In the genomic region with DNA sequence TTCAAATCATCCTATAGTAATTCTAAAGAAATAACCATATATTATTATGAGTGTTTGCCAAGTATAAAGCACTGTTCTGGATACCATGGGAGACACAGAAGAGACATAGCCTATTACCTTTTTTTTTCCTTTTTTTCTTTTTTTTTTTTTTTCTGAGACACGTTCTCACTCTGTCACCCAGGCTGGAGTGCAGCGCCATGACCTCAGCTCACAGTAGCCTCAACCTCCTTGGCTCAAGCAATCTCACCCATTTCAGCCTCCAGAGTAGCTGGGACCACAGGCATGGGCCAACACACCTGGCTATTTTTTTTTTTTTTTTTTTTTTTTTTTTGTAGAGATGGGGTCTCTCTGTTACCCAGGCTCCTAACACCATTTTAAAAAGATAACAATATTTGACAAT, we compare ENCODE assay signal across 24 cellular contexts. TPM values are rescaled to one million over a fixed set of nuclear protein-coding genes. Genes with fewer than 3 reads are reported as not detected.
DNase-seq lines count a peak whose midpoint lies in the region; ATAC-seq and TF ChIP-seq lines count a peak whose summit lies in the region.
"Had no signal": no experiment of that assay in that cellular context is flagged by ENCODE, and none has a peak within 500 bp of the region (broad histone marks: within the 10 kb centered on the region; RNA-seq: fewer than 3 reads in every experiment).

No MANE protein-coding gene starts in this region.

- H2AFZ ChIP-seq in ACC112 (ENCODE audit: low read length, unreplicated experiment) = no peak overlapping the region

- peak overlapping the region; percentile 1 to 72 (median 44) for H3K27ac Mint-ChIP-seq in CD8-positive, alpha-beta memory T cell
- peak overlapping the region; percentile 12 for H3K27ac Mint-ChIP-seq in activated CD8-positive, alpha-beta T cell treated with anti-CD3 and anti-CD28 coated beads, Interleukin-2, amount 10 ng/mL, durations not matched to agents 7 days and 5 days
- H3K27ac Mint-ChIP-seq in MCF 10A (ENCODE audit: low read depth, unreplicated experiment) = no peak overlapping the region

- H3K4me1 Mint-ChIP-seq in CD8-positive, alpha-beta memory T cell = peaks cover 71 to 87% (median 85%) of the 10 kb centered on the region in 3 donors
- H3K4me1 Mint-ChIP-seq in activated CD8-positive, alpha-beta T cell treated with anti-CD3 and anti-CD28 coated beads, Interleukin-2, amount 10 ng/mL, durations not matched to agents 7 days and 5 days (ENCODE audit: low read depth) = peaks cover 57% of the 10 kb centered on the region
- peaks cover 12% of the 10 kb centered on the region for H3K4me1 Mint-ChIP-seq in MCF 10A (ENCODE audit: insufficient read depth, unreplicated experiment)

- POLR2A ChIA-PET in CD8-positive, alpha-beta memory T cell (lab: Charles Lee) = interaction anchor here (0.7 kb wide), 1 partner anchor 169 kb away, joined by 5 read pairs; no protein-coding TSS in a partner anchor
- POLR2A ChIA-PET in activated CD8-positive, alpha-beta T cell treated with anti-CD3 and anti-CD28 coated beads, Interleukin-2, amount 10 ng/mL, durations not matched to agents 7 days and 5 days (lab: Charles Lee) = interaction anchor here (2.0 kb wide), 1 partner anchor 31 kb away, joined by 12 read pairs; the partner anchor contains the start of gene CBLB
- POLR2A ChIA-PET in MCF 10A (lab: Yijun Ruan, JAX) = interaction anchor here (1.0 kb wide), 1 partner anchor 31 kb away, joined by 3 read pairs; the partner anchor contains the start of gene CBLB

- CTCF ChIA-PET in CD8-positive, alpha-beta memory T cell (lab: Charles Lee) = interaction anchor here (0.7 to 2.3 kb wide), 3 partner anchors 30 to 371 kb away, joined by 3 to 4 read pairs (median 3); no protein-coding TSS in a partner anchor
- CTCF ChIA-PET in activated CD8-positive, alpha-beta T cell treated with anti-CD3 and anti-CD28 coated beads, Interleukin-2, amount 10 ng/mL, durations not matched to agents 7 days and 5 days (lab: Charles Lee) = interaction anchor here (0.8 to 1.8 kb wide), 5 partner anchors 19 to 73 kb away, joined by 3 to 4 read pairs (median 3); no protein-coding TSS in a partner anchor
- CTCF ChIA-PET in MCF 10A (lab: Yijun Ruan, JAX) = interaction anchor here (0.6 kb wide), 1 partner anchor 139 kb away, joined by 4 read pairs; no protein-coding TSS in a partner anchor

- H3K9me3 Mint-ChIP-seq in CD8-positive, alpha-beta memory T cell = no peaks in the 10 kb centered on the region
- H3K9me3 Mint-ChIP-seq in activated CD8-positive, alpha-beta T cell treated with anti-CD3 and anti-CD28 coated beads, Interleukin-2, amount 10 ng/mL, durations not matched to agents 7 days and 5 days (ENCODE audit: insufficient read depth) = no peaks in the 10 kb centered on the region
- H3K9me3 Mint-ChIP-seq in MCF 10A (ENCODE audit: unreplicated experiment) = peaks cover 2% of the 10 kb centered on the region
- H3K9me3 Mint-ChIP-seq: immature natural killer cell; T-helper 1 cell treated with Interleukin-12 subunit alpha and Interleukin-12 subunit beta and Interleukin-4 antibody, amounts not matched to agents 30 μg/mL and 1 μg/mL, for 36 hours had no signal

- TF ChIP-seq CTCF in MCF 10A (IDR thresholded peaks at IDR 0.05; ENCODE audit: unreplicated experiment) (no peak), ascending aorta (IDR thresholded peaks at IDR 0.05) (no peak)

- H3K27me3 Mint-ChIP-seq in CD8-positive, alpha-beta memory T cell = no peaks in the 10 kb centered on the region
- H3K27me3 Mint-ChIP-seq in activated CD8-positive, alpha-beta T cell treated with anti-CD3 and anti-CD28 coated beads, Interleukin-2, amount 10 ng/mL, durations not matched to agents 7 days and 5 days (ENCODE audit: low read depth) = no peaks in the 10 kb centered on the region
- no peaks in the 10 kb centered on the region for H3K27me3 Mint-ChIP-seq in MCF 10A (ENCODE audit: insufficient read depth, unreplicated experiment)

- H3K4me3 ChIP-seq in ACC112 (ENCODE audit: low read depth, low read length) (no peak overlapping the region), right cardiac atrium (ENCODE audit: low read length) (no peak overlapping the region), ascending aorta (no peak overlapping the region)
- H3K4me3 ChIP-seq in CD8-positive, alpha-beta memory T cell (ENCODE audit: low read length) = no peak overlapping the region

- H3K36me3 ChIP-seq in ACC112 (ENCODE audit: insufficient read depth, low read length) (peaks cover 6% of the 10 kb centered on the region), ascending aorta (no peaks in the 10 kb centered on the region)
- H3K36me3 ChIP-seq in CD8-positive, alpha-beta memory T cell (ENCODE audit: insufficient read depth, low read length) = no peaks in the 10 kb centered on the region
- H3K36me3 ChIP-seq: brain microvascular endothelial cell had no signal

- no TSS peak for BruUV-seq in MCF 10A (replicated peaks; lab: Mats Ljungman, UMichigan)

- H3K36me3 Mint-ChIP-seq in CD8-positive, alpha-beta memory T cell = peaks cover 26 to 63% (median 27%) of the 10 kb centered on the region in 3 donors
- peaks cover 70% of the 10 kb centered on the region for H3K36me3 Mint-ChIP-seq in activated CD8-positive, alpha-beta T cell treated with anti-CD3 and anti-CD28 coated beads, Interleukin-2, amount 10 ng/mL, durations not matched to agents 7 days and 5 days (ENCODE audit: low read depth)
- peaks cover 22% of the 10 kb centered on the region for H3K36me3 Mint-ChIP-seq in MCF 10A (ENCODE audit: insufficient read depth, unreplicated experiment)

- 77% methylated on average over 2 of the region's 2 CpGs for WGBS in right cardiac atrium

- peak overlapping the region; percentile 87 for H3K27ac ChIP-seq in ACC112 (ENCODE audit: low read depth, low read length)
- no peak overlapping the region for H3K27ac ChIP-seq in CD8-positive, alpha-beta memory T cell (ENCODE audit: low read depth, low read length)
- H3K27ac ChIP-seq in right cardiac atrium (ENCODE audit: low read length) = no peak overlapping the region
- H3K27ac ChIP-seq in ascending aorta = no peak overlapping the region
- H3K27ac ChIP-seq: foreskin keratinocyte, KMS-11 had no signal

- intact Hi-C loops in right cardiac atrium (cut with DNase I) (no loop called here), MCF 10A (cut with micrococcal nuclease) (no loop called here), ascending aorta (cut with DNase I) (no loop called here)

- H3K27me3 ChIP-seq in ACC112 (ENCODE audit: insufficient read depth, low read length) (no peaks in the 10 kb centered on the region), right cardiac atrium (ENCODE audit: control insufficient read depth, insufficient read depth) (no peaks in the 10 kb centered on the region), ascending aorta (no peaks in the 10 kb centered on the region)
- no peaks in the 10 kb centered on the region for H3K27me3 ChIP-seq in CD8-positive, alpha-beta memory T cell (ENCODE audit: insufficient read depth, low read length, poor library complexity, severe bottlenecking)
- H3K27me3 ChIP-seq: brain microvascular endothelial cell, foreskin keratinocyte had no signal

- H3K4me1 ChIP-seq in ACC112 (ENCODE audit: control insufficient read depth, insufficient read depth, low read length, unreplicated experiment) (peaks cover 29% of the 10 kb centered on the region), right cardiac atrium (ENCODE audit: control insufficient read depth, insufficient read depth, low read length) (peaks cover 2% of the 10 kb centered on the region), ascending aorta (peaks cover 0 to 9% of the 10 kb centered on the region in 2 donors)
- H3K4me1 ChIP-seq in CD8-positive, alpha-beta memory T cell (ENCODE audit: insufficient read depth, low read length) = peaks cover 37% of the 10 kb centered on the region

- DNase-seq in CD8-positive, alpha-beta memory T cell = no peak
- DNase-seq in activated CD8-positive, alpha-beta T cell treated with anti-CD3 and anti-CD28 coated beads, Interleukin-2, amount 10 ng/mL, durations not matched to agents 7 days and 5 days = no peak
- DNase-seq in right cardiac atrium = peak in 2 of 3 donors; percentile 32 to 36
- DNase-seq in MCF 10A (ENCODE audit: unreplicated experiment) = no peak
- no peak for DNase-seq in ascending aorta (ENCODE audit: low spot score in 2 of 2)
- DNase-seq: activated CD4-positive, alpha-beta T cell treated with anti-CD3 and anti-CD28 coated beads for 1 hour; activated effector memory CD4-positive, alpha-beta T cell treated with Interleukin-2 at 50 U/mL for 16 hours; brain microvascular endothelial cell; DMS 273 treated with DMSO at 0.1 percent for 48 hours; effector CD8-positive, alpha-beta T cell; foreskin keratinocyte; GOT3; hippocampal formation; immature natural killer cell; NCI-H146; NCI-H2171; NCI-H524; retina; stimulated activated CD4-positive, alpha-beta T cell treated with anti-CD3 and anti-CD28 coated beads, Interleukin-4, amount 100 ng/mL, for 1 hour; stimulated activated naive CD4-positive, alpha-beta T cell had no signal

- peaks cover 4% of the 10 kb centered on the region for H3K79me2 ChIP-seq in ACC112 (ENCODE audit: control insufficient read depth, insufficient read depth, low read length, unreplicated experiment)

- H3K4me3 Mint-ChIP-seq in CD8-positive, alpha-beta memory T cell = peak overlapping the region in 6 of 7 donors; percentile 3 to 44 (median 12)
- no peak overlapping the region for H3K4me3 Mint-ChIP-seq in activated CD8-positive, alpha-beta T cell treated with anti-CD3 and anti-CD28 coated beads, Interleukin-2, amount 10 ng/mL, durations not matched to agents 7 days and 5 days
- H3K4me3 Mint-ChIP-seq in MCF 10A (ENCODE audit: unreplicated experiment) = no peak overlapping the region

- no peaks in the 10 kb centered on the region for H3K9me3 ChIP-seq in CD8-positive, alpha-beta memory T cell (ENCODE audit: low read length)
- no peaks in the 10 kb centered on the region for H3K9me3 ChIP-seq in right cardiac atrium (ENCODE audit: control insufficient read depth, low read length)
- H3K9me3 ChIP-seq in ascending aorta = no peaks in the 10 kb centered on the region

- ATAC-seq in activated CD8-positive, alpha-beta T cell treated with anti-CD3 and anti-CD28 coated beads, Interleukin-2, amount 10 ng/mL, durations not matched to agents 7 days and 5 days = peak; percentile 15
- ATAC-seq in right cardiac atrium = peak; percentile 49 to 53
- ATAC-seq in GM19023 (IDR thresholded peaks at IDR 0.05; ENCODE audit: unreplicated experiment) = no peak
- ATAC-seq: foreskin keratinocyte had no signal

RNA-seq across cellular contexts. Expression of gene CBLB, which starts 30.9 kb away (rescaled TPM):
- total RNA-seq in CD8-positive, alpha-beta memory T cell = 100 to 1,000 TPM; 112 to 113 TPM
- polyA plus RNA-seq in CD8-positive, alpha-beta memory T cell = 67.7 TPM
- total RNA-seq in activated CD8-positive, alpha-beta T cell treated with anti-CD3 and anti-CD28 coated beads, Interleukin-2, amount 10 ng/mL, durations not matched to agents 7 days and 5 days = 100 to 1,000 TPM; 117 to 122 TPM
- total RNA-seq in right cardiac atrium = 10 to 100 TPM; 36.6 to 45.0 (median 43.0) TPM
- 18.0 TPM for polyA plus RNA-seq in right cardiac atrium
- total RNA-seq in MCF 10A (2022) = 19.7 and 43.4 TPM in 2 replicates
- 30.0 TPM for total RNA-seq in ascending aorta

Comparison
In these comparisons a context has a peak if more than half of its experiments do, and no peak if none do; other contexts are left out.
1. DNase-seq: peak in right cardiac atrium (2 of 3); none in CD8-positive, alpha-beta memory T cell (0 of 5), activated CD8-positive, alpha-beta T cell treated with anti-CD3 and anti-CD28 coated beads, Interleukin-2, amount 10 ng/mL, durations not matched to agents 7 days and 5 days (single experiment), MCF 10A (single experiment) and ascending aorta (0 of 2).
2. H3K4me3 Mint-ChIP-seq: peak in CD8-positive, alpha-beta memory T cell (6 of 7); none in activated CD8-positive, alpha-beta T cell treated with anti-CD3 and anti-CD28 coated beads, Interleukin-2, amount 10 ng/mL, durations not matched to agents 7 days and 5 days (single experiment) and MCF 10A (single experiment).